ENCODE assay signal across 15 cellular contexts in genomic region chr2:128314026-128314347, GRCh38. TPM values are rescaled to one million over a fixed set of nuclear protein-coding genes. Genes with fewer than 3 reads are reported as not detected.
DNase-seq lines count a peak whose midpoint lies in the region; ATAC-seq, FAIRE-seq and TF ChIP-seq lines count a peak whose summit lies in the region.
"Had no signal": no experiment of that assay in that cellular context is flagged by ENCODE, and none has a peak within 500 bp of the region (broad histone marks: within the 10 kb centered on the region; RNA-seq: fewer than 3 reads in every experiment).

No MANE protein-coding gene starts in this region.

- peaks cover 15% of the 10 kb centered on the region for H3K79me2 ChIP-seq in GM12878 (ENCODE audit: control insufficient read depth, insufficient read depth, low read length)

- TF ChIP-seq RAD21 in GM12878 (IDR thresholded peaks at IDR 0.05; ENCODE audit: insufficient read depth, low read depth, low read length) = no peak

- H4K20me1 ChIP-seq in GM12878 (ENCODE audit: control insufficient read depth, insufficient read depth) = peaks cover 7% of the 10 kb centered on the region

- no TSS peak for BruUV-seq in GM12878 (replicated peaks; lab: Mats Ljungman, UMichigan)

- no peak for TF ChIP-seq EP300 in GM12878 (IDR thresholded peaks at IDR 0.05; ENCODE audit: borderline replicate concordance in 1 of 2, control insufficient read depth in 1 of 2, low read depth in 2 of 2, low read length in 2 of 2)

- no peak overlapping the region for H3K9ac ChIP-seq in GM12878 (ENCODE audit: control insufficient read depth, insufficient read depth, low read length)

- H3K4me2 ChIP-seq in GM12878 (ENCODE audit: control insufficient read depth, insufficient read depth) = 0 out of 2 replicates have a peak overlapping the region, but pooled peaks have one; percentile 3

- ATAC-seq in GM12878 (no peak), GM18519 (IDR thresholded peaks at IDR 0.05; ENCODE audit: low FRiP score, unreplicated experiment) (no peak), GM19351 (IDR thresholded peaks at IDR 0.05; ENCODE audit: unreplicated experiment) (no peak)
- ATAC-seq: gastroesophageal sphincter had no signal

- POLR2A ChIA-PET in GM12878 (lab: Charles Lee) = no interaction called here

- intact Hi-C loops in activated naive CD4-positive, alpha-beta T cell treated with anti-CD3 and anti-CD28 coated beads for 36 hours (cut with micrococcal nuclease) = loop anchor here (10.0 kb wide), 3 partner anchors 139 to 1561 kb away; partner anchors contain the start of gene POLR2D
- intact Hi-C loops in GM12878 (cut with micrococcal nuclease; ENCODE audit: unreplicated experiment) = no loop called here

- no peaks in the 10 kb centered on the region for H3K27me3 ChIP-seq in GM12878 (replicated peaks in 1 of 2; ENCODE audit: control insufficient read depth in 2 of 2, insufficient read depth in 2 of 2, low read length in 1 of 2)
- H3K27me3 ChIP-seq: gastroesophageal sphincter, vagina had no signal

- H3K9me3 Mint-ChIP-seq in activated naive CD4-positive, alpha-beta T cell treated with anti-CD3 and anti-CD28 coated beads for 36 hours = no peaks in the 10 kb centered on the region
- H3K9me3 Mint-ChIP-seq in progenitor cell of endocrine pancreas (ENCODE audit: low read depth) = no peaks in the 10 kb centered on the region

- CTCF ChIA-PET in activated naive CD4-positive, alpha-beta T cell treated with anti-CD3 and anti-CD28 coated beads for 36 hours (lab: Charles Lee) = no interaction called here
- CTCF ChIA-PET in GM12878 (lab: Yijun Ruan, JAX) = no interaction called here

- H3K4me1 Mint-ChIP-seq in activated naive CD4-positive, alpha-beta T cell treated with anti-CD3 and anti-CD28 coated beads for 36 hours (ENCODE audit: low read depth) = peaks cover 40% of the 10 kb centered on the region
- peaks cover 38% of the 10 kb centered on the region for H3K4me1 Mint-ChIP-seq in progenitor cell of endocrine pancreas (ENCODE audit: low read depth)

- peak; percentile 6 for DNase-seq in activated naive CD4-positive, alpha-beta T cell treated with anti-CD3 and anti-CD28 coated beads, Interleukin-2, amount 50 U/mL, for 16 hours
- no peak for DNase-seq in activated naive CD4-positive, alpha-beta T cell treated with anti-CD3 and anti-CD28 coated beads for 36 hours
- DNase-seq in GM12865 (ENCODE audit: low read depth) (peak; percentile 0), GM12878 (ENCODE audit: low read depth, low spot score) (no peak), progenitor cell of endocrine pancreas (ENCODE audit: low spot score, unreplicated experiment) (no peak), H4 (ENCODE audit: low spot score) (no peak)
- DNase-seq: cerebellar nuclear complex; NCI-H1092; NCI-H2227 treated with DMSO at 0.1 percent for 48 hours; stimulated activated naive CD4-positive, alpha-beta T cell treated with Interleukin-2 at 50 U/mL for 16 hours had no signal

- H3K27me3 Mint-ChIP-seq in activated naive CD4-positive, alpha-beta T cell treated with anti-CD3 and anti-CD28 coated beads for 36 hours (ENCODE audit: low read depth) = no peaks in the 10 kb centered on the region
- H3K27me3 Mint-ChIP-seq in progenitor cell of endocrine pancreas = no peaks in the 10 kb centered on the region

- 90% methylated on average over 4 of the region's 4 CpGs for WGBS in GM12878 (ENCODE audit: insufficient coverage, insufficient replicate concordance, low lambda C conversion rate, missing lambda C conversion rate)

- peaks cover 0 to 2% of the 10 kb centered on the region in 2 experiments; a peak in 2 of 4 replicates for H3K36me3 ChIP-seq in GM12878 (ENCODE audit: control insufficient read depth in 2 of 2, insufficient read depth in 2 of 2, low read length in 1 of 2)
- H3K36me3 ChIP-seq: neutrophil, vagina had no signal

- peaks cover 7% of the 10 kb centered on the region for H3K36me3 Mint-ChIP-seq in activated naive CD4-positive, alpha-beta T cell treated with anti-CD3 and anti-CD28 coated beads for 36 hours (ENCODE audit: low read depth)
- peaks cover 2% of the 10 kb centered on the region for H3K36me3 Mint-ChIP-seq in progenitor cell of endocrine pancreas (ENCODE audit: insufficient read depth)

- TF ChIP-seq CTCF in GM12865 (IDR thresholded peaks at IDR 0.05; ENCODE audit: insufficient read depth, low read depth, low read length, missing control alignments) = no peak
- no peak for TF ChIP-seq CTCF in GM12878 (IDR thresholded peaks at IDR 0.05 in 2 of 3, conservative IDR thresholded peaks at IDR 0.05 in 1 of 3; ENCODE audit: control insufficient read depth in 2 of 3, extremely low read depth in 1 of 3, insufficient read depth in 1 of 3, low read depth in 3 of 3, low read length in 3 of 3)
- TF ChIP-seq CTCF in progenitor cell of endocrine pancreas (IDR thresholded peaks at IDR 0.05; ENCODE audit: unreplicated experiment) = no peak

- H3K27ac Mint-ChIP-seq in activated naive CD4-positive, alpha-beta T cell treated with anti-CD3 and anti-CD28 coated beads for 36 hours = no peak overlapping the region
- peak overlapping the region; percentile 24 for H3K27ac Mint-ChIP-seq in progenitor cell of endocrine pancreas

- H3K4me3 ChIP-seq in GM12865 (ENCODE audit: low read depth, low read length) (no peak overlapping the region), GM12878 (no peak overlapping the region)
- H3K4me3 ChIP-seq: gastroesophageal sphincter, vagina had no signal

- in situ Hi-C loops in GM12878 (cut with MboI) = no loop called here

- H3K9me3 ChIP-seq in GM12878 (replicated peaks; ENCODE audit: control insufficient read depth, insufficient read depth, low read length) = no peaks in the 10 kb centered on the region
- H3K9me3 ChIP-seq: gastroesophageal sphincter, neutrophil, vagina had no signal

- no peak overlapping the region for H3K4me3 Mint-ChIP-seq in activated naive CD4-positive, alpha-beta T cell treated with anti-CD3 and anti-CD28 coated beads for 36 hours
- no peak overlapping the region for H3K4me3 Mint-ChIP-seq in progenitor cell of endocrine pancreas (ENCODE audit: low read depth)

- RAD21 ChIA-PET in GM12878 (lab: Charles Lee; ENCODE audit: unreplicated experiment) = no interaction called here

- no peak overlapping the region for H3K27ac ChIP-seq in GM12878 (ENCODE audit: control insufficient read depth, insufficient read depth)
- H3K27ac ChIP-seq: gastroesophageal sphincter, neutrophil, vagina had no signal

- H2AFZ ChIP-seq in GM12878 (ENCODE audit: control insufficient read depth, low read depth, low read length) = no peak overlapping the region

- no peak for FAIRE-seq in GM12878 (lab: Jason Lieb, UNC)

- no peak for TF ChIP-seq POLR2A in GM12878 (IDR thresholded peaks at IDR 0.05; ENCODE audit: low read depth, low read length)

- H3K4me1 ChIP-seq in GM12878 (ENCODE audit: control insufficient read depth, insufficient read depth, low read length) = peaks cover 15% of the 10 kb centered on the region

- SMC1A ChIA-PET in GM12878 (lab: Charles Lee; ENCODE audit: uncharacterized antibody, unreplicated experiment) = no interaction called here

TF ChIP-seq in GM12878, 131 proteins besides CTCF, POLR2A, EP300 and RAD21 (continues in another document):
- TF ChIP-seq ETV6 (conservative IDR thresholded peaks at IDR 0.05 in 1 of 2, IDR thresholded peaks at IDR 0.05 in 1 of 2; ENCODE audit: borderline replicate concordance in 1 of 2, low read depth in 1 of 2) = no peak
- no peak for TF ChIP-seq CREB1 (IDR thresholded peaks at IDR 0.05; ENCODE audit: low read depth)
- no peak for TF ChIP-seq GABPA (IDR thresholded peaks at IDR 0.05; ENCODE audit: low read depth)
- no peak for TF ChIP-seq ZNF622 (IDR thresholded peaks at IDR 0.05)
- TF ChIP-seq ZNF384 (IDR thresholded peaks at IDR 0.05; ENCODE audit: borderline replicate concordance, low read depth, low read length) = no peak
- TF ChIP-seq BMI1 (IDR thresholded peaks at IDR 0.05; ENCODE audit: borderline replicate concordance) = no peak
- TF ChIP-seq POU2F2 (IDR thresholded peaks at IDR 0.05; ENCODE audit: borderline replicate concordance, low read depth, low read length) = no peak
- TF ChIP-seq SIX5 (IDR thresholded peaks at IDR 0.05; ENCODE audit: low read depth, low read length, severe bottlenecking) = no peak
- TF ChIP-seq MXI1 (IDR thresholded peaks at IDR 0.05; ENCODE audit: low read depth, low read length) = no peak
- no peak for TF ChIP-seq IRF3 (IDR thresholded peaks at IDR 0.05)
- TF ChIP-seq CEBPB (IDR thresholded peaks at IDR 0.05; ENCODE audit: borderline replicate concordance in 1 of 2, low read depth in 2 of 2, low read length in 2 of 2) = no peak

RNA-seq across cellular contexts. Expression of gene HS6ST1, which starts 4.7 kb away (rescaled TPM):
- total RNA-seq in activated naive CD4-positive, alpha-beta T cell treated with anti-CD3 and anti-CD28 coated beads for 36 hours = 1 to 10 TPM; 8.1 to 8.2 TPM
- total RNA-seq in GM12878 (2013; cell fraction: nucleolus; rRNA removed) = 14.4 and 19.3 TPM in 2 replicates
- total RNA-seq in GM12878 (2014; rRNA removed) = 13.3 and 16.3 TPM in 2 replicates
- 6.0 and 7.1 TPM in 2 replicates for total RNA-seq in GM12878 (2014; rRNA removed; fragmentation: Illumina TruSeq; extraction: Trizol)
- 17.0 and 17.4 TPM in 2 replicates for total RNA-seq in GM12878 (2021)
- 1.7 TPM for polyA plus RNA-seq in GM12878 (2011; ENCODE audit: low read depth)
- polyA plus RNA-seq in GM12878 (2011; rRNA removed) = 1.7 and 3.1 TPM in 2 replicates
- 6.2 and 9.8 TPM in 2 replicates for polyA plus RNA-seq in GM12878 (2011; cell fraction: cytosol; rRNA removed)
- polyA plus RNA-seq in GM12878 (2011; cell fraction: nucleus; rRNA removed) = 4.1 and 8.6 TPM in 2 replicates
- 3.9 and 4.2 TPM in 2 replicates for polyA plus RNA-seq in GM12878 (2012)
- 1.7 and 6.2 TPM in 2 replicates for polyA plus RNA-seq in GM12878 (2014; fragmentation: Illumina TruSeq; extraction: Trizol)
- polyA plus RNA-seq in GM12878 (2014; fragmentation: Nextera tagmentation; extraction: Ambion mirVana) = under 1 TPM; 0.48 to 0.75 TPM
- polyA plus RNA-seq in GM12878 (2014; rRNA removed) = 12.6 and 12.8 TPM in 2 replicates
- polyA plus RNA-seq in GM12878 (2016; fragmentation: Nextera tagmentation; extraction: Ambion mirVana) = 1 to 10 TPM; 2.2 TPM
- 5.3 and 10.3 TPM in 2 replicates for polyA minus RNA-seq in GM12878 (2011; rRNA and poly(A)+ RNA removed)
- 4.7 and 6.3 TPM in 2 replicates for polyA minus RNA-seq in GM12878 (2011; cell fraction: cytosol; rRNA and poly(A)+ RNA removed)
- 10.2 and 28.1 TPM in 2 replicates for polyA minus RNA-seq in GM12878 (2011; cell fraction: nucleus; rRNA and poly(A)+ RNA removed)
- total RNA-seq in progenitor cell of endocrine pancreas = 74.5 and 81.2 TPM in 2 replicates
- total RNA-seq in H4 (2014; rRNA removed; shearing (Covaris generic)) = 20.3 and 25.3 TPM in 2 replicates

Comparison
In these comparisons a context has a peak if more than half of its experiments do, and no peak if none do; other contexts are left out.
1. DNase-seq: peak in activated naive CD4-positive, alpha-beta T cell treated with anti-CD3 and anti-CD28 coated beads, Interleukin-2, amount 50 U/mL, for 16 hours (single experiment) and GM12865 (single experiment); none in activated naive CD4-positive, alpha-beta T cell treated with anti-CD3 and anti-CD28 coated beads for 36 hours (single experiment), GM12878 (single experiment), progenitor cell of endocrine pancreas (single experiment) and H4 (single experiment).